1 cellular context compared by ENCODE assay signal in the genomic region with DNA sequence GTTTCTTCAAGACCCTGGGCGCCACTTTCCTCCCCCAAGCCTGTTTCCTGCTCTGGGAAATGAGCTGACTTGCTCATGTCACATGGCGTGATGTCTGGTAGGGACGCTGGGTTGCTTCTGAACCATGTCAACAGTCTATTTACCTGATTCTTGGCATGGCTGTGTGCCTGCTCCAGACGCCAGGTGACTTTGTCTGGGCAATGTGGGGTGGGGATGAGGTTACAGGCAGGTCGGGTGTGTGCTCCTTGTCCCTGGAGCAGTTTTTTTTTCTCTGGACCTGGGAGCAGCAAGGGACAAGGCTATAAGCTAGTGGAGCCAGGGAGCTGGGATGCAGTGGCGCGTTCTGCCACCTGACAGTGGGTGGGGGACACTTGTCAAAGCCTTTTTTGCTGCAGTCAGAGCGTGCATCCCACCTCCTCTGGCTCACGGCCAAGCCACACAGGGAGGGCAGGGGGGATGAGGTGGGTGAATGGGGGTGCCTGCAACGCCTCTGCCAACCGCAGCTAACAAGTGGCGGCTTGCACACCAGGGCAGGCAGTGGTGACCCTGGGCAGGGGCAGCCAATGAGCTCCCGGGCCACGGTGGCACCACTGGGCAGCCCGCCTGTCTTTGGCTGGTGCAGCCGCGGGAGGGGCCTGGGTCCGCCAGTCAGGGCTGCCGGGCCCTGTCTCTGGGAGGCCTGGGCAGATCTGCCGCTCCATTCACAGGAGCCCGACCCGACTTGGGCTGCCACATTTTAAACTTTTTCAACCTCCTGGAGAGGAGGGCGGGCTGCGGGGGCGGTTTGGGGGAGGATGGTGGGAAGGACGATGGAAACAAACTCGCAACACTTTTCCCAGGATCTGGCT.
TF ChIP-seq lines count a peak whose summit lies in the region.

No MANE protein-coding gene starts in this region.

TF ChIP-seq in HepG2, 621 proteins besides CTCF, POLR2A, EP300 and RAD21 (continued from another document and continues in another):
- TF ChIP-seq, protein P1, sequence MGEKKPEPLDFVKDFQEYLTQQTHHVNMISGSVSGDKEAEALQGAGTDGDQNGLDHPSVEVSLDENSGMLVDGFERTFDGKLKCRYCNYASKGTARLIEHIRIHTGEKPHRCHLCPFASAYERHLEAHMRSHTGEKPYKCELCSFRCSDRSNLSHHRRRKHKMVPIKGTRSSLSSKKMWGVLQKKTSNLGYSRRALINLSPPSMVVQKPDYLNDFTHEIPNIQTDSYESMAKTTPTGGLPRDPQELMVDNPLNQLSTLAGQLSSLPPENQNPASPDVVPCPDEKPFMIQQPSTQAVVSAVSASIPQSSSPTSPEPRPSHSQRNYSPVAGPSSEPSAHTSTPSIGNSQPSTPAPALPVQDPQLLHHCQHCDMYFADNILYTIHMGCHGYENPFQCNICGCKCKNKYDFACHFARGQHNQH (CRISPR knock-in tag; IDR thresholded peaks at IDR 0.05), result no peak
- TF ChIP-seq, protein P2, sequence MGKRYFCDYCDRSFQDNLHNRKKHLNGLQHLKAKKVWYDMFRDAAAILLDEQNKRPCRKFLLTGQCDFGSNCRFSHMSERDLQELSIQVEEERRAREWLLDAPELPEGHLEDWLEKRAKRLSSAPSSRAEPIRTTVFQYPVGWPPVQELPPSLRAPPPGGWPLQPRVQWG (CRISPR knock-in tag; IDR thresholded peaks at IDR 0.05; ENCODE audit: borderline replicate concordance, low read depth), result no peak
- TF ChIP-seq NRL (CRISPR knock-in tag; IDR thresholded peaks at IDR 0.05; ENCODE audit: borderline replicate concordance) (peak; percentile 54; the same call in 1 of the 2 replicates), HIC2 (CRISPR knock-in tag; IDR thresholded peaks at IDR 0.05; ENCODE audit: low read depth) (peak; percentile 96), IRX3 (CRISPR knock-in tag; IDR thresholded peaks at IDR 0.05; ENCODE audit: borderline replicate concordance, low read depth) (no peak), RXRB (CRISPR knock-in tag; IDR thresholded peaks at IDR 0.05; ENCODE audit: borderline replicate concordance) (no peak; the same call in 1 of the 2 replicates), MTF1 (CRISPR knock-in tag; IDR thresholded peaks at IDR 0.05) (no peak), DPF2 (CRISPR knock-in tag; IDR thresholded peaks at IDR 0.05; ENCODE audit: borderline replicate concordance, low read depth) (no peak; the same call in 1 of the 2 replicates), KDM6A (CRISPR knock-in tag; IDR thresholded peaks at IDR 0.05; ENCODE audit: low read depth) (no peak), ZNF850 (CRISPR knock-in tag; conservative IDR thresholded peaks at IDR 0.05) (no peak), HNF1B (CRISPR knock-in tag; IDR thresholded peaks at IDR 0.05) (no peak), BRD4 (CRISPR knock-in tag; IDR thresholded peaks at IDR 0.05) (no peak), SKI (IDR thresholded peaks at IDR 0.05; ENCODE audit: partially characterized antibody) (peak; percentile 44), ZMAT3 (CRISPR knock-in tag; conservative IDR thresholded peaks at IDR 0.05) (no peak), CBX2 (IDR thresholded peaks at IDR 0.05; ENCODE audit: low read depth, low read length) (no peak), CBX2 (CRISPR knock-in tag; IDR thresholded peaks at IDR 0.05; ENCODE audit: low read depth) (no peak), ZNF776 (CRISPR knock-in tag; IDR thresholded peaks at IDR 0.05) (no peak), ZNF770 (CRISPR knock-in tag; IDR thresholded peaks at IDR 0.05) (no peak), ZNF772 (CRISPR knock-in tag; IDR thresholded peaks at IDR 0.05) (peak; percentile 80), TRIM22 (IDR thresholded peaks at IDR 0.05) (no peak), ZNF687 (CRISPR knock-in tag; IDR thresholded peaks at IDR 0.05) (peak; percentile 91), TCF7 (IDR thresholded peaks at IDR 0.05; ENCODE audit: low read depth) (no peak), ZNF34 (CRISPR knock-in tag; IDR thresholded peaks at IDR 0.05; ENCODE audit: borderline replicate concordance) (0 out of 2 replicates have a peak, but pooled peaks have one; percentile 54), ZNF788 (CRISPR knock-in tag; IDR thresholded peaks at IDR 0.05; ENCODE audit: borderline replicate concordance) (peak; percentile 50; the same call in 1 of the 2 replicates), FOXK1 (CRISPR knock-in tag; IDR thresholded peaks at IDR 0.05; ENCODE audit: borderline replicate concordance, low read depth) (peak; percentile 8; the same call in 1 of the 2 replicates), ZFP82 (CRISPR knock-in tag; IDR thresholded peaks at IDR 0.05; ENCODE audit: borderline replicate concordance) (no peak), ZNF24 (IDR thresholded peaks at IDR 0.05) (no peak), POLR2G (IDR thresholded peaks at IDR 0.05; ENCODE audit: low read depth, low read length) (peak; percentile 58), ZNF619 (CRISPR knock-in tag; IDR thresholded peaks at IDR 0.05) (0 out of 2 replicates have a peak, but pooled peaks have one; percentile 44), PITX1 (CRISPR knock-in tag; IDR thresholded peaks at IDR 0.05) (peak; percentile 51; the same call in 1 of the 2 replicates), NFYC (CRISPR knock-in tag; IDR thresholded peaks at IDR 0.05) (peak; percentile 89), PCBP2 (optimal IDR thresholded peaks at IDR 0.05; ENCODE audit: low read depth, low read length, poor library complexity, severe bottlenecking) (no peak), MEIS1 (CRISPR knock-in tag; IDR thresholded peaks at IDR 0.05; ENCODE audit: borderline replicate concordance) (peak; percentile 88; the same call in 1 of the 2 replicates), ZSCAN30 (CRISPR knock-in tag; IDR thresholded peaks at IDR 0.05) (no peak), CBX5 (CRISPR knock-in tag; IDR thresholded peaks at IDR 0.05; ENCODE audit: borderline replicate concordance) (peak; percentile 31; the same call in 1 of the 2 replicates), ZKSCAN8 (CRISPR knock-in tag; IDR thresholded peaks at IDR 0.05; ENCODE audit: borderline replicate concordance) (no peak), TRIM24 (CRISPR knock-in tag; IDR thresholded peaks at IDR 0.05) (no peak), JUN (CRISPR knock-in tag; IDR thresholded peaks at IDR 0.05) (no peak), MIER2 (CRISPR knock-in tag; IDR thresholded peaks at IDR 0.05) (no peak), SAFB2 (CRISPR knock-in tag; IDR thresholded peaks at IDR 0.05; ENCODE audit: borderline replicate concordance, low read depth) (no peak)
- TF ChIP-seq, protein P3, sequence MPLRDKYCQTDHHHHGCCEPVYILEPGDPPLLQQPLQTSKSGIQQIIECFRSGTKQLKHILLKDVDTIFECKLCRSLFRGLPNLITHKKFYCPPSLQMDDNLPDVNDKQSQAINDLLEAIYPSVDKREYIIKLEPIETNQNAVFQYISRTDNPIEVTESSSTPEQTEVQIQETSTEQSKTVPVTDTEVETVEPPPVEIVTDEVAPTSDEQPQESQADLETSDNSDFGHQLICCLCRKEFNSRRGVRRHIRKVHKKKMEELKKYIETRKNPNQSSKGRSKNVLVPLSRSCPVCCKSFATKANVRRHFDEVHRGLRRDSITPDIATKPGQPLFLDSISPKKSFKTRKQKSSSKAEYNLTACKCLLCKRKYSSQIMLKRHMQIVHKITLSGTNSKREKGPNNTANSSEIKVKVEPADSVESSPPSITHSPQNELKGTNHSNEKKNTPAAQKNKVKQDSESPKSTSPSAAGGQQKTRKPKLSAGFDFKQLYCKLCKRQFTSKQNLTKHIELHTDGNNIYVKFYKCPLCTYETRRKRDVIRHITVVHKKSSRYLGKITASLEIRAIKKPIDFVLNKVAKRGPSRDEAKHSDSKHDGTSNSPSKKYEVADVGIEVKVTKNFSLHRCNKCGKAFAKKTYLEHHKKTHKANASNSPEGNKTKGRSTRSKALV (CRISPR knock-in tag; IDR thresholded peaks at IDR 0.05), result no peak
- TF ChIP-seq, protein P4, sequence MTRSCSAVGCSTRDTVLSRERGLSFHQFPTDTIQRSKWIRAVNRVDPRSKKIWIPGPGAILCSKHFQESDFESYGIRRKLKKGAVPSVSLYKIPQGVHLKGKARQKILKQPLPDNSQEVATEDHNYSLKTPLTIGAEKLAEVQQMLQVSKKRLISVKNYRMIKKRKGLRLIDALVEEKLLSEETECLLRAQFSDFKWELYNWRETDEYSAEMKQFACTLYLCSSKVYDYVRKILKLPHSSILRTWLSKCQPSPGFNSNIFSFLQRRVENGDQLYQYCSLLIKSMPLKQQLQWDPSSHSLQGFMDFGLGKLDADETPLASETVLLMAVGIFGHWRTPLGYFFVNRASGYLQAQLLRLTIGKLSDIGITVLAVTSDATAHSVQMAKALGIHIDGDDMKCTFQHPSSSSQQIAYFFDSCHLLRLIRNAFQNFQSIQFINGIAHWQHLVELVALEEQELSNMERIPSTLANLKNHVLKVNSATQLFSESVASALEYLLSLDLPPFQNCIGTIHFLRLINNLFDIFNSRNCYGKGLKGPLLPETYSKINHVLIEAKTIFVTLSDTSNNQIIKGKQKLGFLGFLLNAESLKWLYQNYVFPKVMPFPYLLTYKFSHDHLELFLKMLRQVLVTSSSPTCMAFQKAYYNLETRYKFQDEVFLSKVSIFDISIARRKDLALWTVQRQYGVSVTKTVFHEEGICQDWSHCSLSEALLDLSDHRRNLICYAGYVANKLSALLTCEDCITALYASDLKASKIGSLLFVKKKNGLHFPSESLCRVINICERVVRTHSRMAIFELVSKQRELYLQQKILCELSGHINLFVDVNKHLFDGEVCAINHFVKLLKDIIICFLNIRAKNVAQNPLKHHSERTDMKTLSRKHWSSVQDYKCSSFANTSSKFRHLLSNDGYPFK (CRISPR knock-in tag; IDR thresholded peaks at IDR 0.05; ENCODE audit: borderline replicate concordance), result no peak; the same call in 1 of the 2 replicates
